8 cellular contexts compared by ENCODE assay signal in the genomic region with DNA sequence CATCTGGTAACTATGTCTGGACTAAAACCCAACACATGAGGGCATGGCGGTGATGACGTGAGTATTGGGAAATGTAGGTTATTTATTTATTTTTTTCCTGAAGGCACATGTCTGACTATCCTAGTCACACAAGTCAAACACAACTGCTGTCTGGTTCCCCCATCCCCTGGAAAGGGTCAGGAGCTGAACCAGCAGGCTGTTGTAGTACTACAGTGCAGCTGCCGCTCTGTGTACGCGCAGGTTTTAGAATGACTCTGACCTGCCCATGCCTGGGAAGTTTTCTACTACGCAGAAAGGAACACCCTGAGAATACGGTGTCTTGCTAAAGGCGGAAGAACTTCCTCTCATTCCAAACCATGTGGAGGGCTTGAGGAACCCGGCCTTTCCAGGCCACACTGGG. TPM values are rescaled to one million over a fixed set of nuclear protein-coding genes. Genes with fewer than 3 reads are reported as not detected.
A peak's percentile ranks its signal among the peaks of the same experiment; 100 is the strongest.
DNase-seq lines count a peak whose midpoint lies in the region; TF ChIP-seq lines count a peak whose summit lies in the region.

No MANE protein-coding gene starts in this region.

- no peaks in the 10 kb centered on the region for H3K9me3 ChIP-seq in GM23248 (ENCODE audit: low read depth)
- no peaks in the 10 kb centered on the region for H3K9me3 ChIP-seq in SU-DHL-6 (ENCODE audit: insufficient read depth, low read length)
- no peaks in the 10 kb centered on the region for H3K9me3 ChIP-seq in breast epithelium

- H3K79me2 ChIP-seq in GM23248 (ENCODE audit: insufficient read depth), result peaks cover 59% of the 10 kb centered on the region
- H3K79me2 ChIP-seq in KMS-11 (ENCODE audit: insufficient read depth, low read depth), result peaks cover 53% of the 10 kb centered on the region
- H3K79me2 ChIP-seq in SU-DHL-6 (ENCODE audit: insufficient read depth, low read length), result peaks cover 60% of the 10 kb centered on the region

- no peaks in the 10 kb centered on the region for H3K9me2 ChIP-seq in GM23248 (ENCODE audit: insufficient read depth)
- H3K9me2 ChIP-seq in SU-DHL-6 (replicated peaks; ENCODE audit: insufficient read depth, low read length), result no peaks in the 10 kb centered on the region

- H3K4me2 ChIP-seq in GM23248 (ENCODE audit: unreplicated experiment), result peak overlapping the region; percentile 98
- peak overlapping the region; percentile 97 for H3K4me2 ChIP-seq in KMS-11
- H3K4me2 ChIP-seq in SU-DHL-6 (ENCODE audit: low read depth, low read length, poor library complexity, severe bottlenecking), result peak overlapping the region; percentile 82

- H3K4me3 ChIP-seq in GM12864 (ENCODE audit: low read depth, low read length) (peak overlapping the region; percentile 89), GM23248 (peak overlapping the region; percentile 94), KMS-11 (IDR thresholded peaks at IDR 0.05; ENCODE audit: insufficient read depth, low read depth, low read length) (no peak overlapping the region), SU-DHL-6 (ENCODE audit: insufficient read depth, low read length, poor library complexity, severe bottlenecking) (peak overlapping the region; percentile 68), breast epithelium (peak overlapping the region; percentile 86 to 95 (median 88)), kidney epithelial cell (ENCODE audit: low read depth, low read length) (peak overlapping the region; percentile 68)

- H3F3A ChIP-seq in GM23248 (ENCODE audit: insufficient read depth) (peaks cover 37% of the 10 kb centered on the region), SU-DHL-6 (ENCODE audit: insufficient read depth) (no peaks in the 10 kb centered on the region)

- H2AFZ ChIP-seq in GM23248 (no peak overlapping the region), KMS-11 (ENCODE audit: low read depth) (peak overlapping the region; percentile 36; the same call in 1 of the 2 replicates), SU-DHL-6 (ENCODE audit: low read depth, low read length, severe bottlenecking) (peak overlapping the region; percentile 27)

- in situ Hi-C loops in GM23248 (cut with MboI), result no loop called here

- intact Hi-C loops in breast epithelium (cut with DNase I; ENCODE audit: low total_unique reads), result no loop called here

- no peak for TF ChIP-seq POLR2A in breast epithelium (IDR thresholded peaks at IDR 0.05)

- DNase-seq in GM12864 (ENCODE audit: low read depth) (peak; percentile 35), GM23248 (peak; percentile 88), breast epithelium (ENCODE audit: low spot score in 2 of 2) (peak in 1 of 2 donors; percentile 51), kidney epithelial cell (ENCODE audit: low read depth) (peak; percentile 77), ureter (ENCODE audit: low spot score) (no peak)
- DNase-seq in stimulated activated CD4-positive, alpha-beta T cell treated with anti-CD3 and anti-CD28 coated beads, Interleukin-2, amount 100 ng/mL, for 48 hours, result peak; percentile 36 to 40

- H3K27ac ChIP-seq in GM23248 (peak overlapping the region; percentile 99), KMS-11 (peak overlapping the region; percentile 86), SU-DHL-6 (ENCODE audit: low read depth, low read length) (peak overlapping the region; percentile 78), breast epithelium (peak overlapping the region; percentile 92 to 95)

- H3K4me1 ChIP-seq in GM23248 (ENCODE audit: insufficient read depth) (peaks cover 47% of the 10 kb centered on the region), KMS-11 (ENCODE audit: low read depth, poor library complexity, severe bottlenecking) (peaks cover 14% of the 10 kb centered on the region), breast epithelium (no peaks in the 10 kb centered on the region)

- no peaks in the 10 kb centered on the region for H3K36me3 ChIP-seq in GM23248 (ENCODE audit: low read depth)
- no peaks in the 10 kb centered on the region for H3K36me3 ChIP-seq in KMS-11 (ENCODE audit: insufficient read depth)
- no peaks in the 10 kb centered on the region for H3K36me3 ChIP-seq in SU-DHL-6 (ENCODE audit: low read length)
- H3K36me3 ChIP-seq in breast epithelium, result no peaks in the 10 kb centered on the region
- no peaks in the 10 kb centered on the region for H3K36me3 ChIP-seq in kidney epithelial cell (ENCODE audit: control insufficient read depth, insufficient read depth, low read length)

- H3K27me3 ChIP-seq in GM23248 (replicated peaks; ENCODE audit: insufficient read depth), result no peaks in the 10 kb centered on the region
- no peaks in the 10 kb centered on the region for H3K27me3 ChIP-seq in KMS-11 (ENCODE audit: insufficient read depth, low read depth)
- no peaks in the 10 kb centered on the region for H3K27me3 ChIP-seq in SU-DHL-6 (ENCODE audit: low read length)
- no peaks in the 10 kb centered on the region for H3K27me3 ChIP-seq in breast epithelium
- no peaks in the 10 kb centered on the region for H3K27me3 ChIP-seq in kidney epithelial cell (ENCODE audit: control insufficient read depth, insufficient read depth, low read length)

- WGBS in GM23248 (ENCODE audit: low coverage in 1 of 2, low lambda C conversion rate in 2 of 2, missing lambda C conversion rate in 2 of 2), 2 experiments, result 3 to 5% methylated on average over 9 of the region's 9 CpGs

- peak overlapping the region; percentile 99 for H3K9ac ChIP-seq in GM23248
- peak overlapping the region; percentile 92 for H3K9ac ChIP-seq in KMS-11
- peak overlapping the region; percentile 93 for H3K9ac ChIP-seq in SU-DHL-6 (ENCODE audit: low read length)

- H4K20me1 ChIP-seq in GM23248 (ENCODE audit: insufficient read depth) (no peaks in the 10 kb centered on the region), KMS-11 (ENCODE audit: insufficient read depth) (no peaks in the 10 kb centered on the region), SU-DHL-6 (ENCODE audit: low read depth, low read length) (peaks cover 8% of the 10 kb centered on the region; the same call in 1 of the 2 replicates)

- TF ChIP-seq CTCF in GM12864 (IDR thresholded peaks at IDR 0.05; ENCODE audit: low read depth, low read length, missing control alignments) (no peak), KMS-11 (conservative IDR thresholded peaks at IDR 0.05; ENCODE audit: low read depth, low read length) (no peak), SU-DHL-6 (IDR thresholded peaks at IDR 0.05; ENCODE audit: insufficient read depth, low read length, poor library complexity, severe bottlenecking) (no peak), breast epithelium (IDR thresholded peaks at IDR 0.05) (no peak), kidney epithelial cell (IDR thresholded peaks at IDR 0.05; ENCODE audit: insufficient read depth, low read length, poor library complexity, severe bottlenecking) (no peak)

RNA-seq across cellular contexts. Expression of a gene that starts 1.2 kb away (rescaled TPM):
- total RNA-seq in GM23248 (2014; rRNA removed; shearing (Covaris generic)), result 34.7 and 52.0 TPM in 2 replicates
- polyA plus RNA-seq in GM23248 (2016; fragmentation: Nextera tagmentation; extraction: Ambion mirVana), result 37.8 and 38.6 TPM in 2 replicates
- total RNA-seq in breast epithelium (10 to 100 TPM in 2 of 3 donors, 1 to 10 TPM in 1; 6.6 to 15.4 (median 12.7) TPM), kidney epithelial cell (79.3 and 91.5 TPM in 2 replicates), ureter (84.8 TPM)
